Comparison of ENCODE assay signal across 16 cellular contexts in the genomic region with DNA sequence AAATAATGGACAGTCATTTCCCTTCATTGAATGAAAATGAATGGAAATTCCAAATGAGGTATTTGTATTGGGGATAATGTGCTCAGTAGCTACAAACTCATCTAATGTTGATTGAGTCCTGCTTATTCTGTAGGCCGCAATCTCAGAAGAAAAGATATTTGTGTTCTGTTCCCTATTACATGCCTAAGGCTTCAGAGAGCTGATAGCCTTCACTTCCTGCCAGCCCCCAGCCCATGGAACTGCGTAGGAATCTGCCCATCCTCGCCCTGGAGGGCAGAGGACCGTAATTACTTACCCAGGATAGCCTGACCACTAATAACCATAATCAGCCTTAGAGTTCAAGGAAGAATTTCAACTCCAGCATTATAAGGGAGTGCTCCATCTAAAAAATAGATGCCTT. TPM values are rescaled to one million over a fixed set of nuclear protein-coding genes. Genes with fewer than 3 reads are reported as not detected.
A peak's percentile ranks its signal among the peaks of the same experiment; 100 is the strongest.
DNase-seq lines count a peak whose midpoint lies in the region; ATAC-seq and TF ChIP-seq lines count a peak whose summit lies in the region.
"Had no signal": no experiment of that assay in that cellular context is flagged by ENCODE, and none has a peak within 500 bp of the region (broad histone marks: within the 10 kb centered on the region; RNA-seq: fewer than 3 reads in every experiment).

No MANE protein-coding gene starts in this region.

- TF ChIP-seq CTCF in thoracic aorta (IDR thresholded peaks at IDR 0.05): no peak

- WGBS in right cardiac atrium: 91% methylated on average over 4 of the region's 4 CpGs

- H3K9me3 ChIP-seq in thoracic aorta (no peaks in the 10 kb centered on the region), right cardiac atrium (ENCODE audit: control insufficient read depth, low read length) (no peaks in the 10 kb centered on the region)
- H3K9me3 ChIP-seq: Caco-2 had no signal

- no peaks in the 10 kb centered on the region for H3K27me3 Mint-ChIP-seq in activated T-cell treated with anti-CD3 and anti-CD28 coated beads, Interleukin-2, amount 50 U/mL, for 24 hours

- ATAC-seq in thoracic aorta (ENCODE audit: insufficient number of reproducible peaks, low FRiP score, low read depth) (no peak), SK-N-SH treated with all-trans-retinoic acid at 6 μM for 48 hours (no peak), right cardiac atrium (no peak)
- ATAC-seq: CD8-positive, alpha-beta T cell had no signal

- H3K27me3 ChIP-seq in thoracic aorta (replicated peaks; ENCODE audit: insufficient read depth) (no peaks in the 10 kb centered on the region), right cardiac atrium (ENCODE audit: control insufficient read depth, insufficient read depth) (no peaks in the 10 kb centered on the region)

- H3K27ac ChIP-seq in thoracic aorta (peak overlapping the region; percentile 84 to 91), right cardiac atrium (ENCODE audit: low read length) (no peak overlapping the region)
- H3K27ac ChIP-seq: 22Rv1, GM23248 had no signal

- peaks cover 60% of the 10 kb centered on the region for H3K4me1 Mint-ChIP-seq in activated T-cell treated with anti-CD3 and anti-CD28 coated beads, Interleukin-2, amount 50 U/mL, for 24 hours (ENCODE audit: low read depth)

- H3K4me1 ChIP-seq in thoracic aorta (ENCODE audit: control insufficient read depth in 1 of 2, low read depth in 2 of 2) (peaks cover 17 to 40% of the 10 kb centered on the region in 2 donors), right cardiac atrium (ENCODE audit: control insufficient read depth, insufficient read depth, low read length) (peaks cover 4% of the 10 kb centered on the region)

- H3K4me3 ChIP-seq in thoracic aorta (no peak overlapping the region), right cardiac atrium (ENCODE audit: low read length) (no peak overlapping the region)
- H3K4me3 ChIP-seq: GM23248 had no signal

- no peak overlapping the region for H3K4me3 Mint-ChIP-seq in activated T-cell treated with anti-CD3 and anti-CD28 coated beads, Interleukin-2, amount 50 U/mL, for 24 hours
- H3K4me3 Mint-ChIP-seq: CD8-positive, alpha-beta T cell had no signal

- DNase-seq in activated T-cell treated with anti-CD3 and anti-CD28 coated beads, Interleukin-2, amount 50 U/mL, for 24 hours: no peak
- DNase-seq in activated T-cell treated with anti-CD3 and anti-CD28 coated beads for 4 hours: no peak
- DNase-seq in islet precursor cell: peak; percentile 86
- no peak for DNase-seq in thoracic aorta (ENCODE audit: low spot score)
- no peak for DNase-seq in dedifferentiated amniotic fluid mesenchymal stem cell (ENCODE audit: extremely low spot score)
- DNase-seq in right cardiac atrium: no peak
- no peak for DNase-seq in NCI-H2029 (lab: John Stamatoyannopoulos, UW)
- DNase-seq: Caco-2; CD8-positive, alpha-beta T cell; DND-41; GF-D8; GM23248; H7 had no signal

- H3K9me3 Mint-ChIP-seq in activated T-cell treated with anti-CD3 and anti-CD28 coated beads, Interleukin-2, amount 50 U/mL, for 24 hours: no peaks in the 10 kb centered on the region
- H3K9me3 Mint-ChIP-seq: CD8-positive, alpha-beta T cell had no signal

- H3K36me3 ChIP-seq in thoracic aorta: peaks cover 7% of the 10 kb centered on the region

- H3K27ac Mint-ChIP-seq in activated T-cell treated with anti-CD3 and anti-CD28 coated beads, Interleukin-2, amount 50 U/mL, for 24 hours: peak overlapping the region; percentile 52
- H3K27ac Mint-ChIP-seq: CD14-positive monocyte; CD8-positive, alpha-beta T cell had no signal

- peaks cover 92% of the 10 kb centered on the region for H3K36me3 Mint-ChIP-seq in activated T-cell treated with anti-CD3 and anti-CD28 coated beads, Interleukin-2, amount 50 U/mL, for 24 hours (ENCODE audit: low read depth)

- intact Hi-C loops in right cardiac atrium (cut with DNase I): no loop called here

TF ChIP-seq in SK-N-SH treated with all-trans-retinoic acid at 6 μM for 48 hours, 23 proteins besides CTCF, POLR2A, EP300 and RAD21 (continues in another document):
- no peak for TF ChIP-seq CREB5 (CRISPR knock-in tag; IDR thresholded peaks at IDR 0.05; ENCODE audit: low read depth)
- TF ChIP-seq TOX (CRISPR knock-in tag; IDR thresholded peaks at IDR 0.05; ENCODE audit: borderline replicate concordance): no peak
- no peak for TF ChIP-seq ZFP30 (CRISPR knock-in tag; IDR thresholded peaks at IDR 0.05)
- TF ChIP-seq PATZ1 (CRISPR knock-in tag; IDR thresholded peaks at IDR 0.05; ENCODE audit: borderline replicate concordance): no peak
- TF ChIP-seq, protein P1, sequence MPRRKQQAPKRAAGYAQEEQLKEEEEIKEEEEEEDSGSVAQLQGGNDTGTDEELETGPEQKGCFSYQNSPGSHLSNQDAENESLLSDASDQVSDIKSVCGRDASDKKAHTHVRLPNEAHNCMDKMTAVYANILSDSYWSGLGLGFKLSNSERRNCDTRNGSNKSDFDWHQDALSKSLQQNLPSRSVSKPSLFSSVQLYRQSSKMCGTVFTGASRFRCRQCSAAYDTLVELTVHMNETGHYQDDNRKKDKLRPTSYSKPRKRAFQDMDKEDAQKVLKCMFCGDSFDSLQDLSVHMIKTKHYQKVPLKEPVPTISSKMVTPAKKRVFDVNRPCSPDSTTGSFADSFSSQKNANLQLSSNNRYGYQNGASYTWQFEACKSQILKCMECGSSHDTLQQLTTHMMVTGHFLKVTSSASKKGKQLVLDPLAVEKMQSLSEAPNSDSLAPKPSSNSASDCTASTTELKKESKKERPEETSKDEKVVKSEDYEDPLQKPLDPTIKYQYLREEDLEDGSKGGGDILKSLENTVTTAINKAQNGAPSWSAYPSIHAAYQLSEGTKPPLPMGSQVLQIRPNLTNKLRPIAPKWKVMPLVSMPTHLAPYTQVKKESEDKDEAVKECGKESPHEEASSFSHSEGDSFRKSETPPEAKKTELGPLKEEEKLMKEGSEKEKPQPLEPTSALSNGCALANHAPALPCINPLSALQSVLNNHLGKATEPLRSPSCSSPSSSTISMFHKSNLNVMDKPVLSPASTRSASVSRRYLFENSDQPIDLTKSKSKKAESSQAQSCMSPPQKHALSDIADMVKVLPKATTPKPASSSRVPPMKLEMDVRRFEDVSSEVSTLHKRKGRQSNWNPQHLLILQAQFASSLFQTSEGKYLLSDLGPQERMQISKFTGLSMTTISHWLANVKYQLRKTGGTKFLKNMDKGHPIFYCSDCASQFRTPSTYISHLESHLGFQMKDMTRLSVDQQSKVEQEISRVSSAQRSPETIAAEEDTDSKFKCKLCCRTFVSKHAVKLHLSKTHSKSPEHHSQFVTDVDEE (CRISPR knock-in tag; IDR thresholded peaks at IDR 0.05): no peak
- TF ChIP-seq ZNF70 (CRISPR knock-in tag; IDR thresholded peaks at IDR 0.05): no peak
- no peak for TF ChIP-seq ZC3H10 (CRISPR knock-in tag; IDR thresholded peaks at IDR 0.05)
- TF ChIP-seq RARB (CRISPR knock-in tag; IDR thresholded peaks at IDR 0.05): no peak
- TF ChIP-seq, protein P2, sequence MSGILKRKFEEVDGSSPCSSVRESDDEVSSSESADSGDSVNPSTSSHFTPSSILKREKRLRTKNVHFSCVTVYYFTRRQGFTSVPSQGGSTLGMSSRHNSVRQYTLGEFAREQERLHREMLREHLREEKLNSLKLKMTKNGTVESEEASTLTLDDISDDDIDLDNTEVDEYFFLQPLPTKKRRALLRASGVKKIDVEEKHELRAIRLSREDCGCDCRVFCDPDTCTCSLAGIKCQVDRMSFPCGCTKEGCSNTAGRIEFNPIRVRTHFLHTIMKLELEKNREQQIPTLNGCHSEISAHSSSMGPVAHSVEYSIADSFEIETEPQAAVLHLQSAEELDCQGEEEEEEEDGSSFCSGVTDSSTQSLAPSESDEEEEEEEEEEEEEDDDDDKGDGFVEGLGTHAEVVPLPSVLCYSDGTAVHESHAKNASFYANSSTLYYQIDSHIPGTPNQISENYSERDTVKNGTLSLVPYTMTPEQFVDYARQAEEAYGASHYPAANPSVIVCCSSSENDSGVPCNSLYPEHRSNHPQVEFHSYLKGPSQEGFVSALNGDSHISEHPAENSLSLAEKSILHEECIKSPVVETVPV (CRISPR knock-in tag; IDR thresholded peaks at IDR 0.05): no peak
- no peak for TF ChIP-seq ARNTL (CRISPR knock-in tag; IDR thresholded peaks at IDR 0.05; ENCODE audit: borderline replicate concordance, low read depth)
- no peak for TF ChIP-seq ZNF565 (CRISPR knock-in tag; conservative IDR thresholded peaks at IDR 0.05; ENCODE audit: low read depth)
- no peak for TF ChIP-seq ZFP3 (CRISPR knock-in tag; IDR thresholded peaks at IDR 0.05)

RNA-seq across cellular contexts. Expression of gene SNTB2, which starts 17.9 kb away (rescaled TPM):
- total RNA-seq in thoracic aorta: 10 to 100 TPM; 39.4 to 65.5 TPM
- total RNA-seq in right cardiac atrium: 10 to 100 TPM; 19.8 to 30.4 (median 22.4) TPM
- polyA plus RNA-seq in right cardiac atrium: 7.0 TPM

RNA-seq across cellular contexts. Expression of gene UTP4, which starts 36.6 kb away (rescaled TPM):
- total RNA-seq in thoracic aorta: 10 to 100 TPM; 44.5 to 59.7 TPM
- total RNA-seq in right cardiac atrium: 10 to 100 TPM; 21.3 to 35.1 (median 28.2) TPM
- polyA plus RNA-seq in right cardiac atrium: 13.4 TPM

RNA-seq across cellular contexts. Expression of gene CHTF8, which starts 36.7 kb away (rescaled TPM):
- 10 to 100 TPM; 63.7 to 99.5 TPM for total RNA-seq in thoracic aorta
- total RNA-seq in right cardiac atrium: 10 to 100 TPM; 48.5 to 60.3 (median 54.1) TPM
- polyA plus RNA-seq in right cardiac atrium: 29.6 TPM
